Comparison of ENCODE assay signal across 1 cellular context in genomic region chr1:198253668-198254067, GRCh38.
TF ChIP-seq lines count a peak whose summit lies in the region.

No MANE protein-coding gene starts in this region.

TF ChIP-seq in K562, 482 proteins besides CTCF, POLR2A, EP300 and RAD21 (continued from another document):
- no peak for TF ChIP-seq CHAMP1 (IDR thresholded peaks at IDR 0.05)
- no peak for TF ChIP-seq ILF3 (IDR thresholded peaks at IDR 0.05; ENCODE audit: borderline replicate concordance)
- no peak for TF ChIP-seq HNRNPLL (IDR thresholded peaks at IDR 0.05; ENCODE audit: low read depth, low read length, poor library complexity, severe bottlenecking)
- TF ChIP-seq ATF3 (IDR thresholded peaks at IDR 0.05), result peak; percentile 28; the same call in 1 of the 2 replicates
- no peak for TF ChIP-seq ATF3 (CRISPR knock-in tag; conservative IDR thresholded peaks at IDR 0.05)
- no peak for TF ChIP-seq KAT7 (CRISPR knock-in tag; IDR thresholded peaks at IDR 0.05; ENCODE audit: borderline replicate concordance)
